8 cellular contexts compared by ENCODE assay signal in the genomic region with DNA sequence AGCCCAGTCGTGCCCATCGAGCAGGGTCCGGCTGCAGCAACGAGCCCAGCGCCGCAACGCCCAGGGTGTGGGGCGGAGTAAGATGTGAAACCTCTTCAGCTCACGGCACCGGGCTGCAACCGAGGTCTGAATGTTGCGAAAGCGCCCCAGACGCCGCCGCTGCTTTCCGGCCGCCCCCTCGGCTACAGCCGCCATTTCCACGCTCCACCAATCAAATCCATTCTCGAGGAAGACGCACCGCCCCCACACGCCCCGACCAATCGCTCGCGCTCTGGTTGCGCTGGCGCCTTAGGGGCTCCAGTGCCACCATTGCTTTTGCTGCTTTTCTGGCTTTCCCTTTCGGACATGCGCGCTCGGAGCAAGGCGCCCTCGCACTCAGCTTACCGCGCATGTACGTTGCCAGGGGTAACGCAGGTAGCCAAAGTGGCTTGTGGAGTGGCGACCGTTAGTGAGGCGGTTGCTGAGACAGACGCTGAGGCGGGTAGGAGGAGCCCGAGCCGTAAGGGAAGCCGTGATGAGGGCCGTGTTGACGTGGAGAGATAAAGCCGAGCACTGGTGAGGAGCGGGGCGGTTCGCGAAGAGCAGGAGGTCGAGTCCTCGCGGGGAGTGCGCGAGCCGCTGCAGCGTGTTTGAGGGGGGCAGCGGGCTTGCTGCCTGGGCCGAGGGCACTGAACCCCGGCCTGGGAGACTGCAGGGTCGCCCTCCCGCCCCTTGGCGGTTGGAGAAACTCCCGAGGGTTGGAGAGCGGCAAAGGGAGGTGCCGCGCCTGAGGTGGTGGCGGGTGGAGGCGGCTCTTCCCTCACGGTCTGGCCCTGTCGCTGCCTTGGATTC.
A peak's percentile ranks its signal among the peaks of the same experiment; 100 is the strongest.
DNase-seq lines count a peak whose midpoint lies in the region; ATAC-seq and TF ChIP-seq lines count a peak whose summit lies in the region.

IFT122 (plus strand) TSS at position 408 of the 831 bp plus-strand sequence; CDS start at position 515, 107 bp downstream.
MBD4 (minus strand) TSS at position 132 of the 831 bp plus-strand sequence; CDS start at position 17, 115 bp downstream.

- TF ChIP-seq CTCF in AG10803 (conservative IDR thresholded peaks at IDR 0.05; ENCODE audit: low read length) = no peak

- ATAC-seq in GM19035 (IDR thresholded peaks at IDR 0.05; ENCODE audit: unreplicated experiment) (peak; percentile 84), HG03354 (IDR thresholded peaks at IDR 0.05; ENCODE audit: poor library complexity, severe bottlenecking, unreplicated experiment) (peak; percentile 87)
- ATAC-seq in activated CD4-positive, CD25-positive, alpha-beta regulatory T cell treated with anti-CD3 and anti-CD28 coated beads, Interleukin-2, amount 50 U/mL, for 24 hours = peak; percentile 90 to 91

- DNase-seq in AG10803 (ENCODE audit: low read depth) (peak; percentile 99), NCI-H446 treated with DMSO at 0.1 percent for 48 hours (lab: John Stamatoyannopoulos, UW) (peak; percentile 99), cerebellar cortex (ENCODE audit: low spot score) (peak; percentile 99), iris pigment epithelial cell (ENCODE audit: low read depth) (peak; percentile 100)
- peak; percentile 98 to 99 for DNase-seq in stimulated activated CD4-positive, alpha-beta T cell treated with anti-CD3 and anti-CD28 coated beads, Interleukin-12 subunit alpha, Interleukin-12 subunit beta, amount 100 ng/mL, for 24 hours (ENCODE audit: low read depth in 2 of 2)

- peak within 1 kb of the TSS; percentile 98 for H3K4me3 ChIP-seq in AG10803 (ENCODE audit: low read length)

Comparison
In these comparisons a context has a peak if more than half of its experiments do, and no peak if none do; other contexts are left out.
1. Peak in every context shown above with its lines: DNase-seq, ATAC-seq and H3K4me3 ChIP-seq.